25 cellular contexts compared by ENCODE assay signal in genomic region chr12:49928476-49928875, GRCh38. TPM values are rescaled to one million over a fixed set of nuclear protein-coding genes. Genes with fewer than 3 reads are reported as not detected.
A peak's percentile ranks its signal among the peaks of the same experiment; 100 is the strongest.
DNase-seq lines count a peak whose midpoint lies in the region; ATAC-seq, FAIRE-seq and TF ChIP-seq lines count a peak whose summit lies in the region.
"Had no signal": no experiment of that assay in that cellular context is flagged by ENCODE, and none has a peak within 500 bp of the region (broad histone marks: within the 10 kb centered on the region; RNA-seq: fewer than 3 reads in every experiment).

No MANE protein-coding gene starts in this region.

- no peak for TF ChIP-seq CTCF in K562 (IDR thresholded peaks at IDR 0.05 in 2 of 3, conservative IDR thresholded peaks at IDR 0.05 in 1 of 3; ENCODE audit: insufficient read depth in 2 of 3, low read depth in 1 of 3, low read length in 3 of 3)
- TF ChIP-seq CTCF in spleen (IDR thresholded peaks at IDR 0.05 in 8 of 11, conservative IDR thresholded peaks at IDR 0.05 in 3 of 11) = no peak
- no peak for TF ChIP-seq CTCF in hepatocyte (IDR thresholded peaks at IDR 0.05; ENCODE audit: poor library complexity)

- FAIRE-seq in K562 (lab: Jason Lieb, UNC) = no peak
- FAIRE-seq: G401.6, GM12878, GM19239, H1 had no signal

- H3K4me1 ChIP-seq in K562 (replicated peaks in 1 of 2; ENCODE audit: control insufficient read depth in 2 of 2, insufficient read depth in 2 of 2, low read length in 2 of 2) (no peaks in the 10 kb centered on the region; a peak in 1 of 5 replicates), spleen (peaks cover 0 to 11% (median 2%) of the 10 kb centered on the region in 6 donors), hepatocyte (ENCODE audit: insufficient read depth) (no peaks in the 10 kb centered on the region), aorta (ENCODE audit: control insufficient read depth in 1 of 2, insufficient read depth in 2 of 2, low read length in 2 of 2) (no peaks in the 10 kb centered on the region)
- H3K4me1 ChIP-seq: Caco-2 had no signal

- no peaks in the 10 kb centered on the region for H3K9me2 ChIP-seq in hepatocyte (replicated peaks; ENCODE audit: insufficient read depth)

- in situ Hi-C loops in K562 (cut with MboI) = no loop called here

- TF ChIP-seq RAD21 in K562 (CRISPR knock-in tag; conservative IDR thresholded peaks at IDR 0.05 in 1 of 2, IDR thresholded peaks at IDR 0.05 in 1 of 2) = no peak

- POLR2A ChIA-PET in K562 (lab: Yijun Ruan, JAX) = interaction anchor here (1.3 to 1.6 kb wide), 4 partner anchors 9 to 17 kb away, joined by 3 to 10 read pairs (median 4); no protein-coding TSS in a partner anchor

- H3K36me3 ChIP-seq in K562 (ENCODE audit: control insufficient read depth, insufficient read depth, low read length) (no peaks in the 10 kb centered on the region), spleen (no peaks in the 10 kb centered on the region), hepatocyte (replicated peaks; ENCODE audit: insufficient read depth, low read depth) (no peaks in the 10 kb centered on the region), aorta (ENCODE audit: control insufficient read depth in 1 of 2, insufficient read depth in 2 of 2, low read length in 1 of 2) (no peaks in the 10 kb centered on the region)

- H3K9me3 ChIP-seq in K562 (replicated peaks; ENCODE audit: control insufficient read depth, insufficient read depth, low read depth, low read length) (no peaks in the 10 kb centered on the region), spleen (no peaks in the 10 kb centered on the region), hepatocyte (ENCODE audit: low read depth) (no peaks in the 10 kb centered on the region), aorta (ENCODE audit: control insufficient read depth, low read length) (no peaks in the 10 kb centered on the region)
- H3K9me3 ChIP-seq: Caco-2 had no signal

- no peak for TF ChIP-seq EP300 in K562 (IDR thresholded peaks at IDR 0.05; ENCODE audit: low read length)

- no peak overlapping the region for H3K4me2 ChIP-seq in K562 (ENCODE audit: insufficient read depth, low read length)
- H3K4me2 ChIP-seq in hepatocyte = no peak overlapping the region

- H3K27me3 ChIP-seq in K562 (ENCODE audit: control insufficient read depth in 2 of 2, insufficient read depth in 2 of 2, low read length in 2 of 2) = peaks cover 6 to 27% of the 10 kb centered on the region in 2 experiments; a peak in 2 of 5 replicates
- H3K27me3 ChIP-seq in spleen (replicated peaks in 1 of 7) = peaks cover 0 to 11% (median 0%) of the 10 kb centered on the region in 7 donors
- no peaks in the 10 kb centered on the region for H3K27me3 ChIP-seq in hepatocyte
- no peaks in the 10 kb centered on the region for H3K27me3 ChIP-seq in aorta (ENCODE audit: control insufficient read depth in 1 of 2, insufficient read depth in 2 of 2, low read length in 1 of 2)

- TF ChIP-seq POLR2A in K562 (conservative IDR thresholded peaks at IDR 0.05) (no peak), spleen (IDR thresholded peaks at IDR 0.05) (no peak)

- DNase-seq in activated effector memory CD4-positive, alpha-beta T cell treated with anti-CD3 and anti-CD28 coated beads, Interleukin-2, amount 50 U/mL, for 16 hours = peak; percentile 39
- DNase-seq in activated effector memory CD4-positive, alpha-beta T cell treated with Interleukin-2 at 50 U/mL for 16 hours = no peak
- peak in 2 of 4 experiments; percentile 49 to 51 for DNase-seq in K562 (ENCODE audit: extremely low read depth in 1 of 4, low spot score in 3 of 4)
- DNase-seq in spleen = peak; percentile 23
- DNase-seq in hepatocyte (ENCODE audit: low spot score) = no peak
- DNase-seq in NCI-H1092 treated with DMSO at 0.1 percent for 48 hours (lab: John Stamatoyannopoulos, UW) = no peak
- DNase-seq in aorta = no peak
- DNase-seq: C1 segment of cervical spinal cord; Caco-2; CD4-positive, CD25-positive, alpha-beta regulatory T cell; CD8-positive, alpha-beta T cell; DMS153; DND-41; GM23248; H7; HFFc6 had no signal

- H3K9me1 ChIP-seq in K562 (ENCODE audit: control insufficient read depth, insufficient read depth, low read length) = no peaks in the 10 kb centered on the region

- WGBS in K562 (ENCODE audit: insufficient coverage, low coverage, missing lambda C conversion rate) = 40% methylated on average over 6 of the region's 6 CpGs
- WGBS in spleen, 5 donors = 86 to 96% (median 89%) methylated on average over 6 of the region's 6 CpGs
- WGBS in hepatocyte (ENCODE audit: low lambda C conversion rate, missing lambda C conversion rate) = 85% methylated on average over 6 of the region's 6 CpGs
- 96 to 97% methylated on average over 6 of the region's 6 CpGs for WGBS in aorta, 2 donors

- H4K20me1 ChIP-seq in K562 (replicated peaks; ENCODE audit: control insufficient read depth, insufficient read depth, low read length) (no peaks in the 10 kb centered on the region), hepatocyte (ENCODE audit: insufficient read depth, poor library complexity, severe bottlenecking) (no peaks in the 10 kb centered on the region)

- H3K79me2 ChIP-seq in K562 (ENCODE audit: control insufficient read depth, insufficient read depth, low read length) (no peaks in the 10 kb centered on the region), hepatocyte (no peaks in the 10 kb centered on the region)

- H3K4me3 ChIP-seq in K562 (no peak overlapping the region), spleen (no peak overlapping the region), hepatocyte (no peak overlapping the region), aorta (ENCODE audit: low read length in 2 of 2) (no peak overlapping the region)
- H3K4me3 ChIP-seq: GM12878, GM23248 had no signal

- H3K27ac ChIP-seq in K562 (ENCODE audit: extremely low read depth, low read depth, low read length) = no peak overlapping the region
- H3K27ac ChIP-seq in spleen = no peak overlapping the region
- H3K27ac ChIP-seq in hepatocyte = no peak overlapping the region
- no peak overlapping the region for H3K27ac ChIP-seq in aorta (ENCODE audit: low read depth in 1 of 2, low read length in 2 of 2)
- H3K27ac ChIP-seq: GM23248 had no signal

- no TSS peak for BruUV-seq in K562 (replicated peaks; lab: Mats Ljungman, UMichigan)

- no peak overlapping the region for H3K9ac ChIP-seq in K562 (ENCODE audit: insufficient read depth in 1 of 2, low read depth in 2 of 2, low read length in 2 of 2)
- H3K9ac ChIP-seq: GM23248 had no signal

- intact Hi-C loops in K562 (cut with micrococcal nuclease) = no loop called here
- intact Hi-C loops in spleen (cut with DNase I; ENCODE audit: low total_unique reads) = no loop called here
- intact Hi-C loops in aorta (cut with DNase I) = no loop called here

- H2AFZ ChIP-seq in K562 (ENCODE audit: low read depth, low read length) (no peak overlapping the region), hepatocyte (no peak overlapping the region)
- H2AFZ ChIP-seq: GM23248 had no signal

- ATAC-seq in K562 (peak; percentile 61; the same call in 2 of the 3 replicates), esophagus mucosa (peak; percentile 43), aorta (ENCODE audit: low FRiP score) (no peak)
- ATAC-seq: CD8-positive, alpha-beta T cell; GM12878; HCT116 had no signal

- CTCF ChIA-PET in K562 (lab: Yijun Ruan, JAX; ENCODE audit: low intra/inter-chr PET ratio) = no interaction called here

RNA-seq across cellular contexts. Expression of gene AQP2, which starts 22.1 kb away (rescaled TPM):
- not detected in 2 replicates for total RNA-seq in K562 (2011; cell fraction: chromatin; rRNA removed; ENCODE audit: low replicate concordance)
- not detected in 2 replicates for total RNA-seq in K562 (2011; cell fraction: nucleolus; rRNA removed)
- not detected in 2 replicates for total RNA-seq in K562 (2011; cell fraction: nucleoplasm; rRNA removed)
- total RNA-seq in K562 (2014; rRNA removed) = not detected in 2 replicates
- not detected in 2 replicates for total RNA-seq in K562 (2014; rRNA removed; fragmentation: Illumina TruSeq; extraction: Trizol)
- total RNA-seq in K562 (2015; rRNA removed; fragmentation: Illumina TruSeq; extraction: Trizol) = not detected in 2 replicates
- total RNA-seq in K562 (2021) = not detected in 2 replicates
- polyA plus RNA-seq in K562 (2011; rRNA removed) = not detected in 2 replicates
- not detected in 2 replicates for polyA plus RNA-seq in K562 (2011; cell fraction: cytosol; rRNA removed)
- not detected in 2 replicates for polyA plus RNA-seq in K562 (2011; cell fraction: nucleus; rRNA removed)
- not detected in 2 replicates for polyA plus RNA-seq in K562 (2012)
- polyA plus RNA-seq in K562 (2014; fragmentation: Illumina TruSeq; extraction: Trizol) = not detected in 2 replicates
- polyA plus RNA-seq in K562 (2014; fragmentation: Nextera tagmentation; extraction: Ambion mirVana) = not detected
- not detected in 2 replicates for polyA plus RNA-seq in K562 (2014; rRNA removed)
- not detected in 2 replicates for polyA minus RNA-seq in K562 (2011; rRNA and poly(A)+ RNA removed)
- not detected in 2 replicates for polyA minus RNA-seq in K562 (2011; cell fraction: cytosol; rRNA and poly(A)+ RNA removed)
- polyA minus RNA-seq in K562 (2011; cell fraction: nucleus; rRNA and poly(A)+ RNA removed) = not detected in 2 replicates
- total RNA-seq in esophagus mucosa = not detected
- not detected for total RNA-seq in spleen
- not detected for polyA plus RNA-seq in spleen
- total RNA-seq in hepatocyte = 0.08 and 1.4 TPM in 2 replicates
- polyA plus RNA-seq in hepatocyte = 0.71 and 1.8 TPM in 2 replicates
- under 1 TPM in 1 of 2 donors, not detected in 1; 0.21 TPM for total RNA-seq in aorta
- polyA plus RNA-seq in aorta = not detected
- total RNA-seq: A172; A673; Caco-2; CD4-positive, CD25-positive, alpha-beta regulatory T cell; CD8-positive, alpha-beta T cell; GM12878; GM23248; H1; H7; HFFc6 had no signal
- polyA plus RNA-seq: BJ; CD4-positive, CD25-positive, alpha-beta regulatory T cell; GM12878; GM23248; H1 had no signal

RNA-seq across cellular contexts. Expression of gene FAIM2, which starts 24.8 kb away (rescaled TPM):
- not detected in 2 replicates for total RNA-seq in K562 (2011; cell fraction: chromatin; rRNA removed; ENCODE audit: low replicate concordance)
- not detected in 2 replicates for total RNA-seq in K562 (2011; cell fraction: nucleolus; rRNA removed)
- total RNA-seq in K562 (2011; cell fraction: nucleoplasm; rRNA removed) = 0.15 TPM in 1 of 2 replicates, not detected in the other
- total RNA-seq in K562 (2014; rRNA removed) (not detected in 2 replicates), K562 (2014; rRNA removed; fragmentation: Illumina TruSeq; extraction: Trizol) (not detected in 2 replicates), K562 (2015; rRNA removed; fragmentation: Illumina TruSeq; extraction: Trizol) (not detected in 2 replicates), K562 (2021) (not detected in 2 replicates), esophagus mucosa (0.04 TPM), spleen (1 to 10 TPM in 4 of 7 donors, under 1 TPM in 2, not detected in 1; 0.09 to 3.2 (median 1.7) TPM), hepatocyte (1.4 and 5.0 TPM in 2 replicates), aorta (10 to 100 TPM in 1 of 2 donors, under 1 TPM in 1; 0.58 to 16.4 TPM)
- polyA plus RNA-seq in K562 (2011; rRNA removed) (not detected in 2 replicates), K562 (2014; fragmentation: Illumina TruSeq; extraction: Trizol) (not detected in 2 replicates), K562 (2014; fragmentation: Nextera tagmentation; extraction: Ambion mirVana) (under 1 TPM in 1 of 2 experiments, not detected in 1; 0.10 TPM), K562 (2014; rRNA removed) (0.01 TPM in 1 of 2 replicates, not detected in the other), spleen (under 1 TPM; 0.04 to 0.19 (median 0.17) TPM), hepatocyte (7.3 and 14.0 TPM in 2 replicates), aorta (under 1 TPM in 1 of 2 donors, not detected in 1; 0.05 TPM)
- 0.07 and 0.76 TPM in 2 replicates for polyA plus RNA-seq in K562 (2011; cell fraction: cytosol; rRNA removed)
- not detected in 2 replicates for polyA plus RNA-seq in K562 (2011; cell fraction: nucleus; rRNA removed)
- polyA plus RNA-seq in K562 (2012) = 0.09 and 0.17 TPM in 2 replicates
- polyA minus RNA-seq in K562 (2011; rRNA and poly(A)+ RNA removed) = not detected in 2 replicates
- polyA minus RNA-seq in K562 (2011; cell fraction: cytosol; rRNA and poly(A)+ RNA removed) = not detected in 2 replicates
- polyA minus RNA-seq in K562 (2011; cell fraction: nucleus; rRNA and poly(A)+ RNA removed) = not detected in 2 replicates
- total RNA-seq: A172; A673; CD8-positive, alpha-beta T cell; GM12878; H7 had no signal
- polyA plus RNA-seq: GM12878 had no signal

RNA-seq across cellular contexts. Expression of gene AQP5, which starts 33.2 kb away (rescaled TPM):
- not detected in 2 replicates for total RNA-seq in K562 (2011; cell fraction: chromatin; rRNA removed; ENCODE audit: low replicate concordance)
- total RNA-seq in K562 (2011; cell fraction: nucleolus; rRNA removed) = not detected in 2 replicates
- not detected in 2 replicates for total RNA-seq in K562 (2011; cell fraction: nucleoplasm; rRNA removed)
- not detected in 2 replicates for total RNA-seq in K562 (2014; rRNA removed)
- not detected in 2 replicates for total RNA-seq in K562 (2014; rRNA removed; fragmentation: Illumina TruSeq; extraction: Trizol)
- total RNA-seq in K562 (2015; rRNA removed; fragmentation: Illumina TruSeq; extraction: Trizol) = not detected in 2 replicates
- not detected in 2 replicates for total RNA-seq in K562 (2021)
- polyA plus RNA-seq in K562 (2011; rRNA removed) = not detected in 2 replicates
- not detected in 2 replicates for polyA plus RNA-seq in K562 (2011; cell fraction: cytosol; rRNA removed)
- not detected in 2 replicates for polyA plus RNA-seq in K562 (2011; cell fraction: nucleus; rRNA removed)
- polyA plus RNA-seq in K562 (2012) = not detected in 2 replicates
- not detected in 2 replicates for polyA plus RNA-seq in K562 (2014; fragmentation: Illumina TruSeq; extraction: Trizol)
- polyA plus RNA-seq in K562 (2014; fragmentation: Nextera tagmentation; extraction: Ambion mirVana) = not detected
- polyA plus RNA-seq in K562 (2014; rRNA removed) = not detected in 2 replicates
- not detected in 2 replicates for polyA minus RNA-seq in K562 (2011; rRNA and poly(A)+ RNA removed)
- not detected in 2 replicates for polyA minus RNA-seq in K562 (2011; cell fraction: cytosol; rRNA and poly(A)+ RNA removed)
- not detected in 2 replicates for polyA minus RNA-seq in K562 (2011; cell fraction: nucleus; rRNA and poly(A)+ RNA removed)
- 1.3 TPM for total RNA-seq in esophagus mucosa
- total RNA-seq in spleen = under 1 TPM in 3 of 7 donors, not detected in 4; 0.26 to 0.46 (median 0.30) TPM
- under 1 TPM in 2 of 3 donors, not detected in 1; 0.05 to 0.45 TPM for polyA plus RNA-seq in spleen
- 1.2 and 1.3 TPM in 2 replicates for total RNA-seq in hepatocyte
- polyA plus RNA-seq in hepatocyte = 0.50 and 1.2 TPM in 2 replicates
- 1 to 10 TPM in 1 of 2 donors, not detected in 1; 1.2 TPM for total RNA-seq in aorta
- polyA plus RNA-seq in aorta = under 1 TPM in 1 of 2 donors, not detected in 1; 0.08 TPM
- total RNA-seq: A673; Caco-2; CD4-positive, CD25-positive, alpha-beta regulatory T cell; CD8-positive, alpha-beta T cell; GM12878; GM23248; HFFc6 had no signal
- polyA plus RNA-seq: BJ; CD4-positive, CD25-positive, alpha-beta regulatory T cell; GM12878; GM23248 had no signal

RNA-seq across cellular contexts. Expression of gene AQP6, which starts 44.3 kb away (rescaled TPM):
- total RNA-seq in K562 (2011; cell fraction: chromatin; rRNA removed; ENCODE audit: low replicate concordance) = 0.09 and 0.14 TPM in 2 replicates
- not detected in 2 replicates for total RNA-seq in K562 (2011; cell fraction: nucleolus; rRNA removed)
- not detected in 2 replicates for total RNA-seq in K562 (2011; cell fraction: nucleoplasm; rRNA removed)
- 0.05 TPM in 1 of 2 replicates, not detected in the other for total RNA-seq in K562 (2014; rRNA removed)
- not detected in 2 replicates for total RNA-seq in K562 (2014; rRNA removed; fragmentation: Illumina TruSeq; extraction: Trizol)
- total RNA-seq in K562 (2015; rRNA removed; fragmentation: Illumina TruSeq; extraction: Trizol) = not detected in 2 replicates
- not detected in 2 replicates for total RNA-seq in K562 (2021)
- not detected in 2 replicates for polyA plus RNA-seq in K562 (2011; rRNA removed)
- 0.01 TPM in 1 of 2 replicates, not detected in the other for polyA plus RNA-seq in K562 (2011; cell fraction: cytosol; rRNA removed)
- polyA plus RNA-seq in K562 (2011; cell fraction: nucleus; rRNA removed) = 0.17 TPM in 1 of 2 replicates, not detected in the other
- polyA plus RNA-seq in K562 (2012) = 0.04 TPM in 1 of 2 replicates, not detected in the other
- polyA plus RNA-seq in K562 (2014; fragmentation: Illumina TruSeq; extraction: Trizol) = not detected in 2 replicates
- polyA plus RNA-seq in K562 (2014; fragmentation: Nextera tagmentation; extraction: Ambion mirVana) = not detected
- 0.12 TPM in 1 of 2 replicates, not detected in the other for polyA plus RNA-seq in K562 (2014; rRNA removed)
- not detected in 2 replicates for polyA minus RNA-seq in K562 (2011; rRNA and poly(A)+ RNA removed)
- polyA minus RNA-seq in K562 (2011; cell fraction: cytosol; rRNA and poly(A)+ RNA removed) = not detected in 2 replicates
- not detected in 2 replicates for polyA minus RNA-seq in K562 (2011; cell fraction: nucleus; rRNA and poly(A)+ RNA removed)
- not detected for total RNA-seq in esophagus mucosa
- under 1 TPM in 1 of 7 donors, not detected in 6; 0.36 TPM for total RNA-seq in spleen
- under 1 TPM in 1 of 3 donors, not detected in 2; 0.03 TPM for polyA plus RNA-seq in spleen
- total RNA-seq in hepatocyte = not detected in 2 replicates
- 0.23 TPM in 1 of 2 replicates, not detected in the other for polyA plus RNA-seq in hepatocyte
- total RNA-seq in aorta = under 1 TPM in 1 of 2 donors, not detected in 1; 0.39 TPM
- polyA plus RNA-seq in aorta = not detected
- total RNA-seq: A172; A673; Caco-2; CD4-positive, CD25-positive, alpha-beta regulatory T cell; CD8-positive, alpha-beta T cell; GM12878; GM23248; H7; HFFc6 had no signal
- polyA plus RNA-seq: BJ; CD4-positive, CD25-positive, alpha-beta regulatory T cell; GM12878; GM23248 had no signal

Comparison
In these comparisons a context has a peak if more than half of its experiments do, and no peak if none do; other contexts are left out.
1. DNase-seq: peak in activated effector memory CD4-positive, alpha-beta T cell treated with anti-CD3 and anti-CD28 coated beads, Interleukin-2, amount 50 U/mL, for 16 hours (single experiment) and spleen (single experiment); none in activated effector memory CD4-positive, alpha-beta T cell treated with Interleukin-2 at 50 U/mL for 16 hours (single experiment), hepatocyte (single experiment), NCI-H1092 treated with DMSO at 0.1 percent for 48 hours (single experiment) and aorta (0 of 2).